ENCODE assay signal across 1 cellular context in genomic region chr1:12188115-12188514, GRCh38.
TF ChIP-seq lines count a peak whose summit lies in the region.

No MANE protein-coding gene starts in this region.

TF ChIP-seq in WTC11, 78 proteins besides CTCF, POLR2A, EP300 and RAD21 (continued from another document):
- TF ChIP-seq ZNF219 (CRISPR knock-in tag; IDR thresholded peaks at IDR 0.05; ENCODE audit: borderline replicate concordance) (no peak), AFF4 (CRISPR knock-in tag; IDR thresholded peaks at IDR 0.05; ENCODE audit: borderline replicate concordance) (no peak), RELA (CRISPR knock-in tag; IDR thresholded peaks at IDR 0.05; ENCODE audit: borderline replicate concordance) (no peak)
